ENCODE assay signal across 2 cellular contexts in the genomic region with DNA sequence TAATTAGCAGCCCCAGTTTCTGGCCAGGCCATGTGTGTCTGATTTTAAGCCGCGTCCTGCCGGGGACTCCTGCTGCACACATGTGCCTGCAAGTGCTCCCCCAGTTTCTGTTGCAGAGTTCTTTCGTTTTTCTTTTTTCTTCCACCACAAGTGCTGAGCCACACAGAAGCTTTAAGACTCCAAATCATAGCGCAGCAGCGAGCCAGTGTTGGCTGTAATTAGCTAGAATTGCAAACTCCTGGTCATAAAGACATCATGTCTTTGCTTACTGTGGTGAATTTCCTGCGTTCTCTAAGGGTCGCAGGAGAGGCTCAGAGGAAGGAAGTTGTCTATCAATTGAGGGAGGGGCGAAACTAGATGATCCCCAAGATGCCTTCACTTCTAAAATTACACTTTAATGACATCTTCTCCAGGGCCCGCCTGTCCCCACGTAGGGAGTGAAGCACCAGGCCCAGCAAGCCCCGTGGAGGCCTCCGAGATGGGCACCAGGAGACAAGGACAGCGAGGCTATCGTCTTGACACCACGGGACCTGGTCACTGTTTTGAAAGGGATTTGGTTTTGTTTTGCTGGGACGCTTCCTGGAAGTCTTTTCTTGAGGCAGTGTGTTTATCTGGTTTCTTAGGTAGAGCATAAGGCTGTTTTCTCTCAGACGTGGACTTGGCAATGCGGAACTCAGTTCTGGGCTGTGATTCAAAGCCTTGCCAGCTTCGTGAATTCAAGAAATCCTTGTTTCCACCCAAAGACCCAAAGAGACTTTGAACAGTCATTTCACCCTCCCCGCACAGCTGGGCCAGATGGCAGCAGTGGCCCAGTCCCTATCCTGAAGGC.
TF ChIP-seq lines count a peak whose summit lies in the region.

No MANE protein-coding gene starts in this region.

TF ChIP-seq in SK-N-SH, 30 proteins besides CTCF, POLR2A, EP300 and RAD21 (continued from another document):
- no peak for TF ChIP-seq POLR2AphosphoS5 (IDR thresholded peaks at IDR 0.05; ENCODE audit: low read depth, low read length)
- no peak for TF ChIP-seq TAF1 (IDR thresholded peaks at IDR 0.05; ENCODE audit: borderline replicate concordance, low read depth, low read length)
- no peak for TF ChIP-seq RFX5 (IDR thresholded peaks at IDR 0.05; ENCODE audit: low read length)

TF ChIP-seq in SK-N-SH treated with all-trans-retinoic acid at 6 μM for 48 hours, 23 proteins besides CTCF, POLR2A, EP300 and RAD21 (continued from another document):
- TF ChIP-seq, protein P1, sequence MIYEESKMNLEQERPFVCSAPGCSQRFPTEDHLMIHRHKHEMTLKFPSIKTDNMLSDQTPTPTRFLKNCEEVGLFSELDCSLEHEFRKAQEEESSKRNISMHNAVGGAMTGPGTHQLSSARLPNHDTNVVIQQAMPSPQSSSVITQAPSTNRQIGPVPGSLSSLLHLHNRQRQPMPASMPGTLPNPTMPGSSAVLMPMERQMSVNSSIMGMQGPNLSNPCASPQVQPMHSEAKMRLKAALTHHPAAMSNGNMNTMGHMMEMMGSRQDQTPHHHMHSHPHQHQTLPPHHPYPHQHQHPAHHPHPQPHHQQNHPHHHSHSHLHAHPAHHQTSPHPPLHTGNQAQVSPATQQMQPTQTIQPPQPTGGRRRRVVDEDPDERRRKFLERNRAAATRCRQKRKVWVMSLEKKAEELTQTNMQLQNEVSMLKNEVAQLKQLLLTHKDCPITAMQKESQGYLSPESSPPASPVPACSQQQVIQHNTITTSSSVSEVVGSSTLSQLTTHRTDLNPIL (CRISPR knock-in tag; IDR thresholded peaks at IDR 0.05; ENCODE audit: low read depth): no peak
- TF ChIP-seq ESRRG (CRISPR knock-in tag; IDR thresholded peaks at IDR 0.05): no peak
- no peak for TF ChIP-seq RARB (CRISPR knock-in tag; IDR thresholded peaks at IDR 0.05)
- TF ChIP-seq TOX (CRISPR knock-in tag; IDR thresholded peaks at IDR 0.05; ENCODE audit: borderline replicate concordance): no peak
- no peak for TF ChIP-seq ZNF565 (CRISPR knock-in tag; conservative IDR thresholded peaks at IDR 0.05; ENCODE audit: low read depth)
- no peak for TF ChIP-seq ZNF70 (CRISPR knock-in tag; IDR thresholded peaks at IDR 0.05)
- TF ChIP-seq, protein P2, sequence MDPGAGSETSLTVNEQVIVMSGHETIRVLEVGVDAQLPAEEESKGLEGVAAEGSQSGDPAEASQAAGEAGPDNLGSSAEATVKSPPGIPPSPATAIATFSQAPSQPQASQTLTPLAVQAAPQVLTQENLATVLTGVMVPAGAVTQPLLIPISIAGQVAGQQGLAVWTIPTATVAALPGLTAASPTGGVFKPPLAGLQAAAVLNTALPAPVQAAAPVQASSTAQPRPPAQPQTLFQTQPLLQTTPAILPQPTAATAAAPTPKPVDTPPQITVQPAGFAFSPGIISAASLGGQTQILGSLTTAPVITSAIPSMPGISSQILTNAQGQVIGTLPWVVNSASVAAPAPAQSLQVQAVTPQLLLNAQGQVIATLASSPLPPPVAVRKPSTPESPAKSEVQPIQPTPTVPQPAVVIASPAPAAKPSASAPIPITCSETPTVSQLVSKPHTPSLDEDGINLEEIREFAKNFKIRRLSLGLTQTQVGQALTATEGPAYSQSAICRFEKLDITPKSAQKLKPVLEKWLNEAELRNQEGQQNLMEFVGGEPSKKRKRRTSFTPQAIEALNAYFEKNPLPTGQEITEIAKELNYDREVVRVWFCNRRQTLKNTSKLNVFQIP (CRISPR knock-in tag; IDR thresholded peaks at IDR 0.05; ENCODE audit: borderline replicate concordance, low read depth): no peak
- no peak for TF ChIP-seq ZFP3 (CRISPR knock-in tag; IDR thresholded peaks at IDR 0.05)
- no peak for TF ChIP-seq ISL1 (CRISPR knock-in tag; IDR thresholded peaks at IDR 0.05)
